ENCODE assay signal across 8 cellular contexts in genomic region chrX:100819534-100819836, GRCh38. TPM values are rescaled to one million over a fixed set of nuclear protein-coding genes. Genes with fewer than 3 reads are reported as not detected.
DNase-seq lines count a peak whose midpoint lies in the region; ATAC-seq and TF ChIP-seq lines count a peak whose summit lies in the region.

No MANE protein-coding gene starts in this region.

- H3K4me3 ChIP-seq in GM12864 (ENCODE audit: low read depth, low read length) (peak overlapping the region; percentile 62), WERI-Rb-1 (ENCODE audit: low read depth, low read length) (peak overlapping the region; percentile 87), rectal smooth muscle tissue (ENCODE audit: low read length) (peak overlapping the region; percentile 74)

- H3K27me3 ChIP-seq in WERI-Rb-1 (ENCODE audit: insufficient read depth, low read depth, severe bottlenecking) (peaks cover 32% of the 10 kb centered on the region), foreskin keratinocyte (no peaks in the 10 kb centered on the region), rectal smooth muscle tissue (ENCODE audit: control insufficient read depth, insufficient read depth, low read length) (peaks cover 4% of the 10 kb centered on the region)

- H3K9me3 ChIP-seq in WERI-Rb-1 (ENCODE audit: severe bottlenecking) = no peaks in the 10 kb centered on the region

- TF ChIP-seq CTCF in GM12864 (IDR thresholded peaks at IDR 0.05; ENCODE audit: low read depth, low read length, missing control alignments) (no peak), WERI-Rb-1 (IDR thresholded peaks at IDR 0.05; ENCODE audit: low read depth, low read length) (no peak), foreskin keratinocyte (conservative IDR thresholded peaks at IDR 0.05) (no peak)

- no peak for DNase-seq in GM12864 (ENCODE audit: low read depth)
- no peak for DNase-seq in WERI-Rb-1
- no peak for DNase-seq in foreskin keratinocyte
- no peak for DNase-seq in H4 (ENCODE audit: low spot score)
- DNase-seq in NOMO-1 treated with DMSO at 0.1 percent for 48 hours (lab: John Stamatoyannopoulos, UW; ENCODE audit: unreplicated experiment) = no peak

- ATAC-seq in foreskin keratinocyte (no peak), HG02571 (IDR thresholded peaks at IDR 0.05; ENCODE audit: unreplicated experiment) (no peak), HG02885 (IDR thresholded peaks at IDR 0.05; ENCODE audit: poor library complexity, unreplicated experiment) (no peak)

- H3K4me1 ChIP-seq in foreskin keratinocyte (no peaks in the 10 kb centered on the region), rectal smooth muscle tissue (ENCODE audit: control insufficient read depth, insufficient read depth, low read length) (no peaks in the 10 kb centered on the region)

- H3K36me3 ChIP-seq in WERI-Rb-1 = peaks cover 2% of the 10 kb centered on the region
- H3K36me3 ChIP-seq in rectal smooth muscle tissue (ENCODE audit: control insufficient read depth, insufficient read depth, low read length) = no peaks in the 10 kb centered on the region

- no peak overlapping the region; the same call in 1 of the 2 replicates for H3K27ac ChIP-seq in WERI-Rb-1
- H3K27ac ChIP-seq in foreskin keratinocyte = peak overlapping the region; percentile 56
- H3K27ac ChIP-seq in rectal smooth muscle tissue (ENCODE audit: low read depth, low read length) = peak overlapping the region; percentile 25

- no peak overlapping the region for H3K9ac ChIP-seq in rectal smooth muscle tissue (ENCODE audit: low read length)

RNA-seq across cellular contexts. Expression of gene CSTF2, which starts 0.7 kb away (rescaled TPM):
- total RNA-seq in foreskin keratinocyte = 31.0 and 34.1 TPM in 2 replicates
- polyA plus RNA-seq in foreskin keratinocyte = 19.8 and 21.7 TPM in 2 replicates
- total RNA-seq in H4 (2014; rRNA removed; shearing (Covaris generic)) = 26.1 and 28.7 TPM in 2 replicates

RNA-seq across cellular contexts. Expression of gene NOX1, which starts 54.7 kb away (rescaled TPM):
- total RNA-seq in foreskin keratinocyte = not detected in 2 replicates
- polyA plus RNA-seq in foreskin keratinocyte = not detected in 2 replicates
- total RNA-seq in H4 (2014; rRNA removed; shearing (Covaris generic)) = not detected in 2 replicates
